Comparison of ENCODE assay signal across 13 cellular contexts in genomic region chr19:16301999-16302694, GRCh38. TPM values are rescaled to one million over a fixed set of nuclear protein-coding genes. Genes with fewer than 3 reads are reported as not detected.
A peak's percentile ranks its signal among the peaks of the same experiment; 100 is the strongest.
DNase-seq lines count a peak whose midpoint lies in the region; ATAC-seq, FAIRE-seq and TF ChIP-seq lines count a peak whose summit lies in the region.
"Had no signal": no experiment of that assay in that cellular context is flagged by ENCODE, and none has a peak within 500 bp of the region (broad histone marks: within the 10 kb centered on the region; RNA-seq: fewer than 3 reads in every experiment).

No MANE protein-coding gene starts in this region.

- no peak overlapping the region for H3K56ac ChIP-seq in mesendoderm (ENCODE audit: low read length)

- no peak overlapping the region for H2BK5ac ChIP-seq in mesendoderm (ENCODE audit: low read length)

- no peaks in the 10 kb centered on the region for H4K20me1 ChIP-seq in PC-3 (ENCODE audit: low read length)
- H4K20me1 ChIP-seq in endothelial cell of umbilical vein (replicated peaks; ENCODE audit: control insufficient read depth, extremely low read depth, insufficient read depth, low read length) = no peaks in the 10 kb centered on the region

- no peaks in the 10 kb centered on the region for H3K79me1 ChIP-seq in mesendoderm (ENCODE audit: low read length)

- no peak overlapping the region for H4K8ac ChIP-seq in mesendoderm (ENCODE audit: low read depth, low read length)

- H3K4me1 ChIP-seq in PC-3 (ENCODE audit: insufficient read depth, low read length) (peaks cover 16% of the 10 kb centered on the region), endothelial cell of umbilical vein (ENCODE audit: control insufficient read depth, extremely low read depth, insufficient read depth, low read length) (peaks cover 9% of the 10 kb centered on the region), mesendoderm (ENCODE audit: control insufficient read depth, low read depth, low read length) (no peaks in the 10 kb centered on the region)

- no peaks in the 10 kb centered on the region for H3F3A ChIP-seq in PC-3 (ENCODE audit: low read length, unreplicated experiment)

- TF ChIP-seq CTCF in GM12865 (IDR thresholded peaks at IDR 0.05; ENCODE audit: insufficient read depth, low read depth, low read length, missing control alignments) (no peak), PC-3 (conservative IDR thresholded peaks at IDR 0.05; ENCODE audit: low read depth, low read length) (no peak), endothelial cell of umbilical vein (IDR thresholded peaks at IDR 0.05; ENCODE audit: extremely low read depth in 1 of 2, insufficient read depth in 1 of 2, low read depth in 1 of 2, low read length in 2 of 2) (no peak)

- POLR2A ChIA-PET in PC-3 (lab: Charles Lee; ENCODE audit: unreplicated experiment) (no interaction called here), endothelial cell of umbilical vein (lab: Charles Lee) (no interaction called here)

- H2BK120ac ChIP-seq in mesendoderm (ENCODE audit: low read depth, low read length) = no peak overlapping the region

- DNase-seq in GM12865 (ENCODE audit: low read depth) (peak; percentile 18), PC-3 (peak; percentile 92), endothelial cell of umbilical vein (ENCODE audit: low read depth, low spot score) (peak; percentile 70), sciatic nerve (ENCODE audit: low spot score) (no peak), mesendoderm (no peak), NK-92 (lab: John Stamatoyannopoulos, UW; ENCODE audit: unreplicated experiment) (no peak)
- DNase-seq: activated CD8-positive, alpha-beta memory T cell treated with anti-CD3 and anti-CD28 coated beads for 24 hours; DMS79 treated with DMSO at 0.1 percent for 48 hours; NCI-H748 treated with DMSO at 0.1 percent for 48 hours had no signal

- H3K4me2 ChIP-seq in PC-3 (ENCODE audit: low read length) = peak overlapping the region; percentile 76
- H3K4me2 ChIP-seq in endothelial cell of umbilical vein (ENCODE audit: insufficient read depth, low read length) = no peak overlapping the region
- no peak overlapping the region for H3K4me2 ChIP-seq in mesendoderm (ENCODE audit: low read length)

- no peak overlapping the region for H2BK15ac ChIP-seq in mesendoderm (replicated peaks; ENCODE audit: low read depth)

- CTCF ChIA-PET in PC-3 (lab: Charles Lee) = interaction anchor here (0.6 kb wide), 1 partner anchor 81 kb away, joined by 3 read pairs; no protein-coding TSS in a partner anchor
- CTCF ChIA-PET in endothelial cell of umbilical vein (lab: Charles Lee) = interaction anchor here (0.5 to 1.8 kb wide), 2 partner anchors 11 to 12 kb away, joined by 3 to 5 read pairs; no protein-coding TSS in a partner anchor

- H3K36me3 ChIP-seq in PC-3 (ENCODE audit: low read depth, low read length) (no peaks in the 10 kb centered on the region), endothelial cell of umbilical vein (ENCODE audit: control insufficient read depth in 2 of 2, extremely low read depth in 1 of 2, insufficient read depth in 2 of 2, low read length in 2 of 2) (no peaks in the 10 kb centered on the region), mesendoderm (ENCODE audit: control insufficient read depth, insufficient read depth, low read length) (no peaks in the 10 kb centered on the region)

- H3K9me3 ChIP-seq in PC-3 (ENCODE audit: low read length) (no peaks in the 10 kb centered on the region), endothelial cell of umbilical vein (replicated peaks; ENCODE audit: control insufficient read depth, insufficient read depth, low read length) (no peaks in the 10 kb centered on the region)

- peak; percentile 81 for FAIRE-seq in endothelial cell of umbilical vein (lab: Jason Lieb, UNC)

- dilution Hi-C loops in endothelial cell of umbilical vein (cut with MboI; ENCODE audit: extremely low pct_ligation_motif_present, low sequenced_read_pairs) = no loop called here

- no CpG with 5 or more reads among the region's 25 CpGs for WGBS in mesendoderm (ENCODE audit: extremely low coverage, insufficient coverage, low lambda C conversion rate)

- no peak for TF ChIP-seq POLR2A in endothelial cell of umbilical vein (IDR thresholded peaks at IDR 0.05; ENCODE audit: low read depth, low read length)

- H3K9ac ChIP-seq in PC-3 (ENCODE audit: low read length) (no peak overlapping the region), endothelial cell of umbilical vein (replicated peaks; ENCODE audit: extremely low read depth, insufficient read depth, low read length) (no peak overlapping the region), mesendoderm (ENCODE audit: low read length) (no peak overlapping the region)

- H3K23ac ChIP-seq in mesendoderm (ENCODE audit: low read length) = no peak overlapping the region

- H3K4me3 ChIP-seq in GM12865 (ENCODE audit: low read depth, low read length) = no peak overlapping the region
- H3K4me3 ChIP-seq in PC-3 (ENCODE audit: low read length) = peak overlapping the region; percentile 20; the same call in 1 of the 2 replicates
- no peak overlapping the region for H3K4me3 ChIP-seq in endothelial cell of umbilical vein (replicated peaks in 1 of 3; ENCODE audit: insufficient read depth in 1 of 3, low read depth in 1 of 3, low read length in 3 of 3)
- no peak overlapping the region for H3K4me3 ChIP-seq in mesendoderm (ENCODE audit: low read length)
- H3K4me3 ChIP-seq: coronary artery had no signal

- H3K79me2 ChIP-seq in PC-3 (ENCODE audit: low read length) = no peaks in the 10 kb centered on the region
- H3K79me2 ChIP-seq in endothelial cell of umbilical vein (ENCODE audit: control insufficient read depth, insufficient read depth, low read length) = no peaks in the 10 kb centered on the region
- H3K79me2 ChIP-seq in mesendoderm (ENCODE audit: control insufficient read depth, insufficient read depth, low read length) = no peaks in the 10 kb centered on the region

- H3K27me3 ChIP-seq in PC-3 (ENCODE audit: low read length) (no peaks in the 10 kb centered on the region), endothelial cell of umbilical vein (ENCODE audit: control insufficient read depth in 2 of 2, insufficient read depth in 2 of 2, low read length in 2 of 2) (no peaks in the 10 kb centered on the region), mesendoderm (ENCODE audit: insufficient read depth, low read length, poor library complexity) (no peaks in the 10 kb centered on the region)

- H4K5ac ChIP-seq in mesendoderm (ENCODE audit: low read length) = no peak overlapping the region

- intact Hi-C loops in PC-3 (cut with micrococcal nuclease) (no loop called here), endothelial cell of umbilical vein (cut with micrococcal nuclease) (loop anchor here (1.0 kb wide), 1 partner anchor 22 kb away; the partner anchor contains the start of gene KLF2), sciatic nerve (cut with DNase I) (no loop called here)

- ATAC-seq in PC-3 = peak; percentile 99
- peak; percentile 13 for ATAC-seq in sciatic nerve
- ATAC-seq in HG03520 (IDR thresholded peaks at IDR 0.05; ENCODE audit: unreplicated experiment) = no peak
- ATAC-seq in GM21619 (IDR thresholded peaks at IDR 0.05; ENCODE audit: unreplicated experiment) = no peak
- ATAC-seq: activated naive CD4-positive, alpha-beta T cell treated with anti-CD3 and anti-CD28 coated beads, Interleukin-2, amount 50 U/mL, for 72 hours had no signal

- H3K18ac ChIP-seq in mesendoderm (ENCODE audit: low read length) = no peak overlapping the region

- no peak overlapping the region for H3K4ac ChIP-seq in mesendoderm (ENCODE audit: low read depth, low read length)

- no TSS peak for BruUV-seq in PC-3 (replicated peaks; lab: Mats Ljungman, UMichigan)
- BruUV-seq in endothelial cell of umbilical vein (replicated peaks; lab: Mats Ljungman, UMichigan) = no TSS peak

- no peaks in the 10 kb centered on the region for H3K9me2 ChIP-seq in PC-3 (replicated peaks; ENCODE audit: low read length)

- H3K27ac ChIP-seq in PC-3 (ENCODE audit: low read length) (peak overlapping the region; percentile 50), endothelial cell of umbilical vein (ENCODE audit: insufficient read depth, low read depth, low read length) (no peak overlapping the region), mesendoderm (ENCODE audit: low read depth, low read length) (no peak overlapping the region)
- H3K27ac ChIP-seq: coronary artery had no signal

- no peak overlapping the region for H2AK5ac ChIP-seq in mesendoderm (ENCODE audit: low read length)

- H3K9me1 ChIP-seq in endothelial cell of umbilical vein (replicated peaks; ENCODE audit: control insufficient read depth, extremely low read depth, insufficient read depth, low read length) = no peaks in the 10 kb centered on the region

- H2AFZ ChIP-seq in PC-3 (ENCODE audit: low read length) (no peak overlapping the region), endothelial cell of umbilical vein (ENCODE audit: low read depth, low read length) (no peak overlapping the region)

TF ChIP-seq in endothelial cell of umbilical vein, 7 proteins besides CTCF, POLR2A, EP300 and RAD21:
- TF ChIP-seq FOS (IDR thresholded peaks at IDR 0.05; ENCODE audit: borderline replicate concordance, insufficient read depth, low read length) (peak; percentile 68), MYC (IDR thresholded peaks at IDR 0.05; ENCODE audit: low read depth, low read length) (no peak), JUN (IDR thresholded peaks at IDR 0.05; ENCODE audit: borderline replicate concordance, insufficient read depth, insufficient read length, low read depth) (peak; percentile 30)
TF ChIP-seq in endothelial cell of umbilical vein: peak in this region for 2.

RNA-seq across cellular contexts. Expression of gene KLF2, which starts 22.5 kb away (rescaled TPM):
- total RNA-seq in PC-3 (2014; rRNA removed) (4.8 and 6.6 TPM in 2 replicates), endothelial cell of umbilical vein (23.4 and 37.7 TPM in 2 replicates), sciatic nerve (105 TPM)
- 30.3 and 30.6 TPM in 2 replicates for polyA plus RNA-seq in endothelial cell of umbilical vein
- polyA plus RNA-seq in endothelial cell of umbilical vein (2011; cell fraction: cytosol; rRNA removed) = 14.0 and 24.3 TPM in 2 replicates
- 54.3 and 60.2 TPM in 2 replicates for polyA plus RNA-seq in endothelial cell of umbilical vein (2011; cell fraction: nucleus; rRNA removed)
- polyA plus RNA-seq in endothelial cell of umbilical vein (2012) = 30.3 and 45.3 TPM in 2 replicates
- 2.1 and 3.0 TPM in 2 replicates for polyA minus RNA-seq in endothelial cell of umbilical vein
- 2.5 TPM for polyA minus RNA-seq in endothelial cell of umbilical vein (2011; cell fraction: cytosol; rRNA and poly(A)+ RNA removed)
- polyA minus RNA-seq in endothelial cell of umbilical vein (2011; cell fraction: nucleus; rRNA and poly(A)+ RNA removed) = 15.2 and 55.6 TPM in 2 replicates
- 0.87 TPM for polyA plus RNA-seq in mesendoderm (2013, experiment 1 of 2)
- 0.88 TPM for polyA plus RNA-seq in mesendoderm (2013, experiment 2 of 2)

Comparison
In these comparisons a context has a peak if more than half of its experiments do, and no peak if none do; other contexts are left out.
1. DNase-seq: peak in GM12865 (single experiment), PC-3 (single experiment) and endothelial cell of umbilical vein (single experiment); none in sciatic nerve (single experiment), mesendoderm (single experiment) and NK-92 (single experiment).
2. ATAC-seq: peak in PC-3 (single experiment) and sciatic nerve (single experiment); none in HG03520 (single experiment) and GM21619 (single experiment).